Comparison of ENCODE assay signal across 19 cellular contexts in the genomic region with DNA sequence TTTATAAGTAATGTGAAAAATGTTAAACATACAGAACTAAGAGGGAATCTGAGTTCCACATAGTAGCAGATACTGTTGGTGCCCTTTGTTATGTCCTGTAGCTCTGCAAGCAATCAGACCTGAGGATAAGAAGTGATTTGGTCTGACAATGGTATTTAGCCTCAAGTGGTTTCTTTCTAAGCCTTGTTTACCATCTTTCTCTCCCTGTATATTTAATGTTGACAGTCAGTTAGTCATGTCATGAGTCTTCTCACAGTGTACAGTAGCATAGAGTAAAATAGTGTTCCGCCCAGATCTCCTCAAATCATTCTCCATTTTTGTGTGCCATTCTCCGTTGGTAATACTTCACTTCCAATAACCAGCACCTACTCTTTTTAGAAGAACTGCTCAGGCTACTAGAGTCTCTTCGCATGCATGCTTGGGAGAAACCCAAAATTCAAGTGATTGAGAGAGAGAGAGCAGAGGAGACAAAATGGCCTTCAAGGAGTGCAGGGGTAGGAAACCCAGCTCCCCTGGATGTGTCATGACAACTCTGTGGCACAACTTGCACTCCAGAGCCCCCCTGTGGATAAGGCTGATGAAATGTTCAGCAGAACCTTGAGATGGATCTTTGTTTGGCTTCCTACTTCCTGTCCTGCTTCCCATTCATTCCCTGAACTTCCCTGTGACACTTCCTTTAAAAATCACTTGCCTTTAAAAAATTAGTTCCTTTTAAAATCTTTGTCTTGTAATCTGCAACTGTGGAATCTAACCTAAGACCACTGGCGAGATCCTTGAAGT.
DNase-seq lines count a peak whose midpoint lies in the region; FAIRE-seq and TF ChIP-seq lines count a peak whose summit lies in the region.
"Had no signal": no experiment of that assay in that cellular context is flagged by ENCODE, and none has a peak within 500 bp of the region (broad histone marks: within the 10 kb centered on the region; RNA-seq: fewer than 3 reads in every experiment).

No MANE protein-coding gene starts in this region.

- 85% methylated on average over 4 of the region's 4 CpGs; no CpG with 5 or more reads in 1 of the 2 experiments for WGBS in H1 (ENCODE audit: extremely low coverage in 1 of 2, insufficient coverage in 1 of 2, insufficient read length in 1 of 2, insufficient replicate concordance in 2 of 2, low coverage in 1 of 2, low lambda C conversion rate in 2 of 2, missing lambda C conversion rate in 1 of 2), 2 experiments

- H2BK120ac ChIP-seq in H1 (replicated peaks; ENCODE audit: low read depth, low read length): no peak overlapping the region

- no peak overlapping the region; the same call in 1 of the 2 replicates for H3K18ac ChIP-seq in H1 (ENCODE audit: extremely low read depth, low read length)

- H3K27ac ChIP-seq in H1 (ENCODE audit: low read depth, low read length): no peak overlapping the region
- H3K27ac ChIP-seq: skin epidermis, tibial artery had no signal

- no peaks in the 10 kb centered on the region for H3K23me2 ChIP-seq in H1 (ENCODE audit: low read depth, low read length)

- no peak overlapping the region for H2BK20ac ChIP-seq in H1 (ENCODE audit: low read length)

- no peak for TF ChIP-seq POLR2A in H1 (IDR thresholded peaks at IDR 0.05; ENCODE audit: control extremely low read depth in 1 of 2, low read depth in 2 of 2, low read length in 2 of 2)

- no peak overlapping the region for H3K14ac ChIP-seq in H1 (ENCODE audit: insufficient read length)

- no peak overlapping the region for H4K5ac ChIP-seq in H1 (ENCODE audit: insufficient read length, low read depth, low read length)

- H2AFZ ChIP-seq in H1 (ENCODE audit: low read length): peak overlapping the region; percentile 19

- H2BK15ac ChIP-seq in H1 (ENCODE audit: low read length): no peak overlapping the region

- no peaks in the 10 kb centered on the region for H4K20me1 ChIP-seq in H1 (replicated peaks in 1 of 2; ENCODE audit: control insufficient read depth in 1 of 2, insufficient read depth in 2 of 2, low read length in 2 of 2)

- H4K8ac ChIP-seq in H1 (ENCODE audit: extremely low read depth, insufficient read depth, low read length): no peak overlapping the region

- H3K56ac ChIP-seq in H1 (replicated peaks; ENCODE audit: insufficient read length, low read depth, low read length): no peak overlapping the region

- no peaks in the 10 kb centered on the region for H3K36me3 ChIP-seq in H1 (ENCODE audit: control insufficient read depth in 2 of 4, insufficient read depth in 4 of 4, low read length in 3 of 4)
- H3K36me3 ChIP-seq: tibial artery had no signal

- H3K9ac ChIP-seq in H1 (replicated peaks in 1 of 4; ENCODE audit: extremely low read depth in 1 of 4, low read depth in 3 of 4, low read length in 3 of 4): no peak overlapping the region

- CTCF ChIA-PET in H1 (lab: Charles Lee; ENCODE audit: partially characterized antibody): interaction anchor here (1.0 kb wide), 1 partner anchor 15 kb away, joined by 4 read pairs; no protein-coding TSS in a partner anchor

- DNase-seq in ELF-1 (ENCODE audit: low read depth, low spot score) (peak; percentile 14), NCI-H2227 treated with DMSO at 0.1 percent for 48 hours (lab: John Stamatoyannopoulos, UW) (peak; percentile 3), H1 (ENCODE audit: low read depth in 1 of 2, low spot score in 2 of 2) (no peak), retinal pigment epithelial cell (ENCODE audit: low read depth) (no peak), DMS79 treated with DMSO at 0.1 percent for 48 hours (lab: John Stamatoyannopoulos, UW) (no peak), epidermal melanocyte (ENCODE audit: insufficient read length, low spot score) (no peak), NCI-H187 (lab: John Stamatoyannopoulos, UW) (no peak)
- DNase-seq: activated naive CD4-positive, alpha-beta T cell treated with anti-CD3 and anti-CD28 coated beads, Interleukin-2, amount 10 ng/mL, durations not matched to agents 7 days and 5 days; activated T-cell treated with anti-CD3 and anti-CD28 coated beads, Interleukin-2, amount 50 U/mL, for 4 hours; AML-193; central memory CD4-positive, alpha-beta T cell; left colon; NCI-H1694 treated with DMSO at 0.1 percent for 48 hours; NCI-H510A; stimulated activated CD4-positive, alpha-beta T cell treated with anti-CD3 and anti-CD28 coated beads, Interleukin-2, amount 100 ng/mL, for 48 hours; stimulated activated naive CD8-positive, alpha-beta T cell treated with anti-CD3 and anti-CD28 coated beads, Interleukin-15, Interleukin-2, amounts not matched to agents 100 U/mL and 50 U/mL, for 24 hours; tibial artery had no signal

- no peak overlapping the region for H3K4ac ChIP-seq in H1 (replicated peaks; ENCODE audit: insufficient read length, low read depth, low read length)

- POLR2A ChIA-PET in H1 (lab: Charles Lee; ENCODE audit: partially characterized antibody): no interaction called here

- no peak for FAIRE-seq in H1 (lab: Jason Lieb, UNC)
- FAIRE-seq: RCC 7860 had no signal

- no peaks in the 10 kb centered on the region for H3K27me3 ChIP-seq in H1 (replicated peaks in 1 of 4; ENCODE audit: control insufficient read depth in 3 of 4, extremely low read depth in 1 of 4, insufficient read depth in 3 of 4, low read length in 3 of 4)
- H3K27me3 ChIP-seq: tibial artery had no signal

- H3K4me3 ChIP-seq in H1 (ENCODE audit: extremely low read depth in 1 of 4, insufficient read depth in 2 of 4, low read depth in 3 of 4, low read length in 4 of 4) (no peak overlapping the region), retinal pigment epithelial cell (ENCODE audit: low read length) (no peak overlapping the region)
- H3K4me3 ChIP-seq: skin epidermis, tibial artery had no signal

- H3K79me1 ChIP-seq in H1 (ENCODE audit: low read depth, low read length): no peaks in the 10 kb centered on the region

- H3K9me3 ChIP-seq in H1 (ENCODE audit: insufficient read depth in 2 of 2, low read depth in 1 of 2, low read length in 1 of 2): no peaks in the 10 kb centered on the region
- H3K9me3 ChIP-seq: tibial artery had no signal

- no peak overlapping the region for H2BK5ac ChIP-seq in H1 (ENCODE audit: low read depth, low read length)

- H3K4me1 ChIP-seq in H1 (replicated peaks in 1 of 4; ENCODE audit: control insufficient read depth in 3 of 4, insufficient read depth in 4 of 4, low read length in 3 of 4): no peaks in the 10 kb centered on the region

- no peak overlapping the region for H3K23ac ChIP-seq in H1 (ENCODE audit: insufficient read length)

- no peak overlapping the region for H2AK5ac ChIP-seq in H1 (ENCODE audit: low read depth, low read length)

- TF ChIP-seq CTCF in H1 (IDR thresholded peaks at IDR 0.05; ENCODE audit: control extremely low read depth in 1 of 3, insufficient read depth in 1 of 3, low read depth in 1 of 3, low read length in 3 of 3): no peak
- TF ChIP-seq CTCF in retinal pigment epithelial cell (conservative IDR thresholded peaks at IDR 0.05; ENCODE audit: low read depth, low read length): peak; percentile 14

- H2BK12ac ChIP-seq in H1 (ENCODE audit: low read depth, low read length): no peak overlapping the region

- H3K79me2 ChIP-seq in H1 (ENCODE audit: control insufficient read depth in 1 of 2, insufficient read depth in 2 of 2, low read length in 2 of 2): no peaks in the 10 kb centered on the region

- no peak for TF ChIP-seq RAD21 in H1 (IDR thresholded peaks at IDR 0.05 in 1 of 2, conservative IDR thresholded peaks at IDR 0.05 in 1 of 2; ENCODE audit: low read depth in 2 of 2, low read length in 2 of 2)

- H3K4me2 ChIP-seq in H1 (ENCODE audit: insufficient read depth in 1 of 2, low read depth in 2 of 2, low read length in 2 of 2): no peak overlapping the region

- no peak for TF ChIP-seq EP300 in H1 (IDR thresholded peaks at IDR 0.05; ENCODE audit: borderline replicate concordance in 1 of 2, low read depth in 2 of 2, low read length in 2 of 2)

- no peak overlapping the region for H4K91ac ChIP-seq in H1 (replicated peaks; ENCODE audit: insufficient read length, low read length)

TF ChIP-seq in H1, 55 proteins besides CTCF, POLR2A, EP300 and RAD21:
- TF ChIP-seq CHD2 (IDR thresholded peaks at IDR 0.05; ENCODE audit: low read length): no peak
- TF ChIP-seq MAFK (IDR thresholded peaks at IDR 0.05; ENCODE audit: low read depth, low read length): no peak
TF ChIP-seq in H1: peak in this region for 0.

Comparison
In these comparisons a context has a peak if more than half of its experiments do, and no peak if none do; other contexts are left out.
1. DNase-seq: peak in ELF-1 (single experiment) and NCI-H2227 treated with DMSO at 0.1 percent for 48 hours (single experiment); none in H1 (0 of 2), retinal pigment epithelial cell (single experiment), DMS79 treated with DMSO at 0.1 percent for 48 hours (single experiment), epidermal melanocyte (single experiment) and NCI-H187 (0 of 2).